1 cellular context compared by ENCODE assay signal in the genomic region with DNA sequence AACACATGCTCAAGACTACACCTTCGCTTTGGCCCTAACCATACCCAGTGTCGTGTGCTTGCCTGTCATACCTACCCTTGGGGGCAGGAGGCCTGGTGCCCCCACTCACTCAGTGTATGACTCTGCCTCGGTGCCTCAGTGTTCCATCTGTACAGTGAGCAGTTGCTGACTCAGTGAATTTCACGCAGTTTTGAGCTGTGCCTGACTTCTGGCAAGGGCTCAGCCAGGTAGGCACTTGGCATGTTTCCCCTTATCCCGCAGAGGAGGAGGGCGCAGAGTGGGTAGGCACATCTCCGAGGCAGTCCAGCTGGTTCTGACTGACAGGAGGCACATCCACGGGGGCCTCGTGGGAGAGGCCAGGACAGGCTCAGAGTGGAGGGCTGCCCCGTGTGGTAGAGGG.
TF ChIP-seq lines count a peak whose summit lies in the region.

No MANE protein-coding gene starts in this region.

TF ChIP-seq in H1, 55 proteins besides CTCF, POLR2A, EP300 and RAD21:
- TF ChIP-seq SUZ12 (IDR thresholded peaks at IDR 0.05; ENCODE audit: low read length) (no peak), USF2 (IDR thresholded peaks at IDR 0.05; ENCODE audit: low read length) (no peak), SIX5 (IDR thresholded peaks at IDR 0.05; ENCODE audit: low read depth, low read length) (no peak), ZNF274 (IDR thresholded peaks at IDR 0.05; ENCODE audit: borderline replicate concordance, extremely low read depth, low read length) (no peak), RXRA (IDR thresholded peaks at IDR 0.05; ENCODE audit: insufficient read depth, low read depth, low read length) (no peak), TAF1 (IDR thresholded peaks at IDR 0.05; ENCODE audit: low read depth, low read length) (no peak), YY1 (IDR thresholded peaks at IDR 0.05; ENCODE audit: low read depth, low read length) (no peak), SIN3A (conservative IDR thresholded peaks at IDR 0.05 in 1 of 2, IDR thresholded peaks at IDR 0.05 in 1 of 2; ENCODE audit: low read depth in 1 of 2, low read length in 2 of 2) (no peak), KDM1A (IDR thresholded peaks at IDR 0.05; ENCODE audit: borderline replicate concordance, low read length) (no peak), KDM4A (IDR thresholded peaks at IDR 0.05; ENCODE audit: low read depth, low read length, severe bottlenecking) (no peak), CREB1 (IDR thresholded peaks at IDR 0.05) (no peak), BCL11A (IDR thresholded peaks at IDR 0.05; ENCODE audit: low read depth in 2 of 2, low read length in 2 of 2) (no peak), BACH1 (IDR thresholded peaks at IDR 0.05; ENCODE audit: low read length) (no peak), ASH2L (IDR thresholded peaks at IDR 0.05; ENCODE audit: low read length) (no peak), SP4 (IDR thresholded peaks at IDR 0.05; ENCODE audit: low read length) (no peak), CBX5 (IDR thresholded peaks at IDR 0.05; ENCODE audit: low read depth, low read length) (no peak), HDAC6 (IDR thresholded peaks at IDR 0.05; ENCODE audit: low read depth, low read length) (no peak), TCF12 (IDR thresholded peaks at IDR 0.05; ENCODE audit: low read depth, low read length) (no peak)
- TF ChIP-seq, protein P1, sequence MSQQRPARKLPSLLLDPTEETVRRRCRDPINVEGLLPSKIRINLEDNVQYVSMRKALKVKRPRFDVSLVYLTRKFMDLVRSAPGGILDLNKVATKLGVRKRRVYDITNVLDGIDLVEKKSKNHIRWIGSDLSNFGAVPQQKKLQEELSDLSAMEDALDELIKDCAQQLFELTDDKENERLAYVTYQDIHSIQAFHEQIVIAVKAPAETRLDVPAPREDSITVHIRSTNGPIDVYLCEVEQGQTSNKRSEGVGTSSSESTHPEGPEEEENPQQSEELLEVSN (IDR thresholded peaks at IDR 0.05), result no peak
